Comparison of ENCODE assay signal across 8 cellular contexts in the genomic region with DNA sequence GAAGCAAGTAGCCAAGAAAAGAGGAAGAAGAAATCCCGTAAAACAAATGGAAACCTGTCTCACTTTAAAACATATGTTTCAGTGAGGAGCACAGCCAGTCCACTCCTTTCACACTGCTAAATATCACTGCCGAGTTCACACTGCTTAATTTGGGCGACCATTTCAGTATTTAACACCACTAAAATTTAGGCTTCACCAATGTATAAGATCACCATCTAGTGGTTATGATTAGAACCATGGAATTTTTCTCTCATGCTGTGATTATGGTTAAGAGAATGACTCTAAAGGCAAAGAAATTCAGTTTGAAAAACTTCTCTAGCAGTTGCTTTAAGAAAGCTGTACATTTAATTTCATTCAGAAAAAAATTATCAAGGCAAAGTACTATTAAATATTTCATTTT. TPM values are rescaled to one million over a fixed set of nuclear protein-coding genes. Genes with fewer than 3 reads are reported as not detected.
DNase-seq lines count a peak whose midpoint lies in the region; ATAC-seq and TF ChIP-seq lines count a peak whose summit lies in the region.

No MANE protein-coding gene starts in this region.

- no peaks in the 10 kb centered on the region for H3K9me3 ChIP-seq in T-helper 17 cell (ENCODE audit: control insufficient read depth, low read length, poor library complexity, severe bottlenecking)
- H3K9me3 ChIP-seq in gastroesophageal sphincter, result no peaks in the 10 kb centered on the region

- peak; percentile 86 to 97 (median 96) for ATAC-seq in natural killer cell
- ATAC-seq in natural killer cell treated with Interleukin-12 subunit alpha and Interleukin-12 subunit beta and Interleukin-15 and Interleukin-18, amount 100 ng/mL, for 72 hours, result no peak
- peak; percentile 92 for ATAC-seq in GM21576 (IDR thresholded peaks at IDR 0.05; ENCODE audit: unreplicated experiment)
- ATAC-seq in T-helper 17 cell, result peak; percentile 96
- ATAC-seq in gastroesophageal sphincter, result peak; percentile 51
- peak; percentile 81 for ATAC-seq in sciatic nerve

- TF ChIP-seq CTCF in natural killer cell (IDR thresholded peaks at IDR 0.05) (peak; percentile 62), gastroesophageal sphincter (IDR thresholded peaks at IDR 0.05) (peak; percentile 51 to 69 (median 60))

- no peaks in the 10 kb centered on the region for H3K9me3 Mint-ChIP-seq in natural killer cell
- no peaks in the 10 kb centered on the region for H3K9me3 Mint-ChIP-seq in natural killer cell treated with Interleukin-12 subunit alpha and Interleukin-12 subunit beta and Interleukin-15 and Interleukin-18, amount 100 ng/mL, for 72 hours

- peaks cover 7 to 14% of the 10 kb centered on the region in 2 donors for H3K4me1 Mint-ChIP-seq in natural killer cell
- H3K4me1 Mint-ChIP-seq in natural killer cell treated with Interleukin-12 subunit alpha and Interleukin-12 subunit beta and Interleukin-15 and Interleukin-18, amount 100 ng/mL, for 72 hours (ENCODE audit: low read depth in 2 of 2), result peaks cover 3 to 11% of the 10 kb centered on the region in 2 donors
- H3K4me1 Mint-ChIP-seq in T-helper 17 cell, result peaks cover 13% of the 10 kb centered on the region

- H3K4me3 ChIP-seq in gastroesophageal sphincter, result no peak overlapping the region

- H3K27me3 ChIP-seq in gastroesophageal sphincter, result no peaks in the 10 kb centered on the region

- peaks cover 0 to 48% (median 0%) of the 10 kb centered on the region in 3 donors for H3K4me1 ChIP-seq in gastroesophageal sphincter

- H3K27me3 Mint-ChIP-seq in natural killer cell (ENCODE audit: low read depth in 2 of 2) (no peaks in the 10 kb centered on the region), T-helper 17 cell (no peaks in the 10 kb centered on the region)
- no peaks in the 10 kb centered on the region for H3K27me3 Mint-ChIP-seq in natural killer cell treated with Interleukin-12 subunit alpha and Interleukin-12 subunit beta and Interleukin-15 and Interleukin-18, amount 100 ng/mL, for 72 hours

- TF ChIP-seq EP300 in gastroesophageal sphincter (IDR thresholded peaks at IDR 0.05), result no peak

- H3K36me3 Mint-ChIP-seq in natural killer cell (no peaks in the 10 kb centered on the region), T-helper 17 cell (ENCODE audit: low read depth) (peaks cover 2% of the 10 kb centered on the region)
- no peaks in the 10 kb centered on the region for H3K36me3 Mint-ChIP-seq in natural killer cell treated with Interleukin-12 subunit alpha and Interleukin-12 subunit beta and Interleukin-15 and Interleukin-18, amount 100 ng/mL, for 72 hours

- H3K27ac Mint-ChIP-seq in natural killer cell (peak overlapping the region; percentile 34 to 48), T-helper 17 cell (no peak overlapping the region)
- peak overlapping the region in 1 of 2 donors; percentile 57 for H3K27ac Mint-ChIP-seq in natural killer cell treated with Interleukin-12 subunit alpha and Interleukin-12 subunit beta and Interleukin-15 and Interleukin-18, amount 100 ng/mL, for 72 hours

- DNase-seq in natural killer cell, result no peak
- DNase-seq in natural killer cell treated with Interleukin-12 subunit alpha and Interleukin-12 subunit beta and Interleukin-15 and Interleukin-18, amount 100 ng/mL, for 72 hours (ENCODE audit: low spot score), result no peak
- peak; percentile 34 for DNase-seq in HT1080 (ENCODE audit: low read depth)
- no peak for DNase-seq in T-helper 17 cell
- no peak for DNase-seq in sciatic nerve (ENCODE audit: low spot score)
- no peak for DNase-seq in stimulated activated CD4-positive, alpha-beta T cell treated with anti-CD3 and anti-CD28 coated beads, Interleukin-12 subunit alpha, Interleukin-12 subunit beta, amount 100 ng/mL, for 4 hours

- no peak overlapping the region for H3K27ac ChIP-seq in gastroesophageal sphincter

- no peak for TF ChIP-seq POLR2A in gastroesophageal sphincter (IDR thresholded peaks at IDR 0.05)

- no peaks in the 10 kb centered on the region for H3K36me3 ChIP-seq in gastroesophageal sphincter

- intact Hi-C loops in natural killer cell (cut with micrococcal nuclease), result loop anchor here (1.0 to 5.0 kb wide), 3 partner anchors 110 to 335 kb away; no protein-coding TSS in a partner anchor
- intact Hi-C loops in sciatic nerve (cut with DNase I), result no loop called here

- WGBS in gastroesophageal sphincter (ENCODE audit: low coverage in 1 of 2), 2 donors, result 1 to 2% methylated on average over 3 of the region's 3 CpGs

- H3K4me3 Mint-ChIP-seq in natural killer cell, result no peak overlapping the region
- H3K4me3 Mint-ChIP-seq in natural killer cell treated with Interleukin-12 subunit alpha and Interleukin-12 subunit beta and Interleukin-15 and Interleukin-18, amount 100 ng/mL, for 72 hours, result no peak overlapping the region
- no peak overlapping the region for H3K4me3 Mint-ChIP-seq in T-helper 17 cell

RNA-seq across cellular contexts. Expression of a gene that starts 16.6 kb away (rescaled TPM):
- 10 to 100 TPM; 36.4 to 48.0 (median 41.3) TPM for total RNA-seq in natural killer cell
- total RNA-seq in natural killer cell treated with Interleukin-12 subunit alpha and Interleukin-12 subunit beta and Interleukin-15 and Interleukin-18, amount 100 ng/mL, for 72 hours, result 100 to 1,000 TPM in 1 of 2 donors, 10 to 100 TPM in 1; 39.7 to 106 TPM
- total RNA-seq in HT1080 (2014; rRNA removed; shearing (Covaris generic)), result 37.9 and 38.7 TPM in 2 replicates
- 27.7 and 33.5 TPM in 2 replicates for polyA plus RNA-seq in HT1080 (2015; cell fraction: cytosol; rRNA removed)
- 165 and 194 TPM in 2 replicates for polyA plus RNA-seq in HT1080 (2015; cell fraction: nucleus; rRNA removed)
- total RNA-seq in T-helper 17 cell, result 10 to 100 TPM; 63.9 to 67.3 TPM
- 10 to 100 TPM; 23.1 to 62.9 (median 43.6) TPM for total RNA-seq in gastroesophageal sphincter
- 52.2 TPM for total RNA-seq in sciatic nerve

Comparison
In these comparisons a context has a peak if more than half of its experiments do, and no peak if none do; other contexts are left out.
1. ATAC-seq: peak in natural killer cell (3 of 3), GM21576 (single experiment), T-helper 17 cell (single experiment), gastroesophageal sphincter (single experiment) and sciatic nerve (single experiment); none in natural killer cell treated with Interleukin-12 subunit alpha and Interleukin-12 subunit beta and Interleukin-15 and Interleukin-18, amount 100 ng/mL, for 72 hours (0 of 2).